Comparison of ENCODE assay signal across 1 cellular context in genomic region chr6:130680118-130680517, GRCh38.
TF ChIP-seq lines count a peak whose summit lies in the region.

No MANE protein-coding gene starts in this region.

TF ChIP-seq in SK-N-SH treated with all-trans-retinoic acid at 6 μM for 48 hours, 23 proteins besides CTCF, POLR2A, EP300 and RAD21 (continued from another document):
- TF ChIP-seq TSHZ2 (CRISPR knock-in tag; IDR thresholded peaks at IDR 0.05) = no peak
- no peak for TF ChIP-seq TOX (CRISPR knock-in tag; IDR thresholded peaks at IDR 0.05; ENCODE audit: borderline replicate concordance)
- TF ChIP-seq BACH2 (CRISPR knock-in tag; IDR thresholded peaks at IDR 0.05; ENCODE audit: borderline replicate concordance) = no peak
- TF ChIP-seq, protein P1, sequence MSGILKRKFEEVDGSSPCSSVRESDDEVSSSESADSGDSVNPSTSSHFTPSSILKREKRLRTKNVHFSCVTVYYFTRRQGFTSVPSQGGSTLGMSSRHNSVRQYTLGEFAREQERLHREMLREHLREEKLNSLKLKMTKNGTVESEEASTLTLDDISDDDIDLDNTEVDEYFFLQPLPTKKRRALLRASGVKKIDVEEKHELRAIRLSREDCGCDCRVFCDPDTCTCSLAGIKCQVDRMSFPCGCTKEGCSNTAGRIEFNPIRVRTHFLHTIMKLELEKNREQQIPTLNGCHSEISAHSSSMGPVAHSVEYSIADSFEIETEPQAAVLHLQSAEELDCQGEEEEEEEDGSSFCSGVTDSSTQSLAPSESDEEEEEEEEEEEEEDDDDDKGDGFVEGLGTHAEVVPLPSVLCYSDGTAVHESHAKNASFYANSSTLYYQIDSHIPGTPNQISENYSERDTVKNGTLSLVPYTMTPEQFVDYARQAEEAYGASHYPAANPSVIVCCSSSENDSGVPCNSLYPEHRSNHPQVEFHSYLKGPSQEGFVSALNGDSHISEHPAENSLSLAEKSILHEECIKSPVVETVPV (CRISPR knock-in tag; IDR thresholded peaks at IDR 0.05) = no peak
- no peak for TF ChIP-seq ZFP30 (CRISPR knock-in tag; IDR thresholded peaks at IDR 0.05)
- TF ChIP-seq TCF4 (CRISPR knock-in tag; IDR thresholded peaks at IDR 0.05; ENCODE audit: borderline replicate concordance) = no peak
- TF ChIP-seq ESRRG (CRISPR knock-in tag; IDR thresholded peaks at IDR 0.05) = no peak
- no peak for TF ChIP-seq CREB5 (CRISPR knock-in tag; IDR thresholded peaks at IDR 0.05; ENCODE audit: low read depth)
- TF ChIP-seq ZNF70 (CRISPR knock-in tag; IDR thresholded peaks at IDR 0.05) = no peak
- TF ChIP-seq SNAI2 (CRISPR knock-in tag; IDR thresholded peaks at IDR 0.05) = no peak
- TF ChIP-seq CSDC2 (CRISPR knock-in tag; IDR thresholded peaks at IDR 0.05) = no peak
- TF ChIP-seq ZNF565 (CRISPR knock-in tag; conservative IDR thresholded peaks at IDR 0.05; ENCODE audit: low read depth) = no peak
- no peak for TF ChIP-seq OSR1 (CRISPR knock-in tag; IDR thresholded peaks at IDR 0.05)
- TF ChIP-seq PPARA (CRISPR knock-in tag; IDR thresholded peaks at IDR 0.05; ENCODE audit: borderline replicate concordance) = no peak
